Comparison of ENCODE assay signal across 15 cellular contexts in genomic region chr12:46443594-46444263, GRCh38.
"Had no signal": no experiment of that assay in that cellular context is flagged by ENCODE, and none has a peak within 500 bp of the region (broad histone marks: within the 10 kb centered on the region; RNA-seq: fewer than 3 reads in every experiment).

No MANE protein-coding gene starts in this region.

- H3K36me3 ChIP-seq: heart left ventricle had no signal

- H3K27me3 ChIP-seq: heart left ventricle had no signal

- FAIRE-seq: colon, islet of Langerhans had no signal

- ATAC-seq: activated T-helper 17 cell treated with anti-CD3 and anti-CD28 coated beads, Interleukin-2, amount 50 U/mL, for 72 hours; heart left ventricle; left ventricle myocardium superior; right cardiac atrium had no signal

- H3K9me3 ChIP-seq: heart left ventricle had no signal

- DNase-seq: activated B cell treated with CpG ODN at 0.5 μM for 24 hours; activated CD4-positive, alpha-beta T cell treated with anti-CD3 and anti-CD28 coated beads, Interleukin-2, amount 10 ng/mL, durations not matched to agents 7 days and 5 days; activated naive CD4-positive, alpha-beta T cell treated with anti-CD3 and anti-CD28 coated beads, Interleukin-2, amount 10 ng/mL, durations not matched to agents 7 days and 5 days; activated T-cell treated with anti-CD3 and anti-CD28 coated beads for 4 hours; foreskin melanocyte; heart left ventricle; left ventricle myocardium superior; posterior cingulate gyrus; right cardiac atrium; stimulated activated naive CD4-positive, alpha-beta T cell had no signal

- H3K9me3 Mint-ChIP-seq: activated B cell treated with CpG ODN at 0.5 μM for 24 hours; activated CD4-positive, alpha-beta T cell treated with anti-CD3 and anti-CD28 coated beads, Interleukin-2, amount 10 ng/mL, durations not matched to agents 7 days and 5 days; activated T-helper 17 cell treated with anti-CD3 and anti-CD28 coated beads, Interleukin-2, amount 50 U/mL, for 72 hours; mesothelial cell of epicardium; T-helper 2 cell treated with Interferon-gamma antibody and Interleukin-4, amounts not matched to agents 5 μg/mL and 100 μg/mL, for 36 hours had no signal

- H3K27me3 Mint-ChIP-seq: activated B cell treated with CpG ODN at 0.5 μM for 24 hours; activated CD4-positive, alpha-beta T cell treated with anti-CD3 and anti-CD28 coated beads, Interleukin-2, amount 10 ng/mL, durations not matched to agents 7 days and 5 days; activated T-helper 17 cell treated with anti-CD3 and anti-CD28 coated beads, Interleukin-2, amount 50 U/mL, for 72 hours had no signal

- H3K4me3 Mint-ChIP-seq: activated B cell treated with CpG ODN at 0.5 μM for 24 hours; activated CD4-positive, alpha-beta T cell treated with anti-CD3 and anti-CD28 coated beads, Interleukin-2, amount 10 ng/mL, durations not matched to agents 7 days and 5 days; activated naive CD4-positive, alpha-beta T cell treated with anti-CD3 and anti-CD28 coated beads, Interleukin-2, amount 10 ng/mL, durations not matched to agents 7 days and 5 days; activated T-helper 17 cell treated with anti-CD3 and anti-CD28 coated beads, Interleukin-2, amount 50 U/mL, for 72 hours; mesothelial cell of epicardium; T-helper 2 cell treated with Interferon-gamma antibody and Interleukin-4, amounts not matched to agents 5 μg/mL and 100 μg/mL, for 36 hours had no signal

- H3K4me3 ChIP-seq: heart left ventricle had no signal

- H3K36me3 Mint-ChIP-seq: mesothelial cell of epicardium had no signal

- H3K27ac Mint-ChIP-seq: activated B cell treated with CpG ODN at 0.5 μM for 24 hours; activated CD4-positive, alpha-beta T cell treated with anti-CD3 and anti-CD28 coated beads, Interleukin-2, amount 10 ng/mL, durations not matched to agents 7 days and 5 days; activated naive CD4-positive, alpha-beta T cell treated with anti-CD3 and anti-CD28 coated beads, Interleukin-2, amount 10 ng/mL, durations not matched to agents 7 days and 5 days; activated T-helper 17 cell treated with anti-CD3 and anti-CD28 coated beads, Interleukin-2, amount 50 U/mL, for 72 hours; mesothelial cell of epicardium; T-helper 2 cell treated with Interferon-gamma antibody and Interleukin-4, amounts not matched to agents 5 μg/mL and 100 μg/mL, for 36 hours had no signal

- H3K4me1 Mint-ChIP-seq: activated B cell treated with CpG ODN at 0.5 μM for 24 hours; activated T-helper 17 cell treated with anti-CD3 and anti-CD28 coated beads, Interleukin-2, amount 50 U/mL, for 72 hours had no signal

- H3K27ac ChIP-seq: heart left ventricle had no signal
